In genomic region chr11:72523991-72524390, GRCh38 we compare ENCODE assay signal across 37 cellular contexts.
"Had no signal": no experiment of that assay in that cellular context is flagged by ENCODE, and none has a peak within 500 bp of the region (broad histone marks: within the 10 kb centered on the region; RNA-seq: fewer than 3 reads in every experiment).

No MANE protein-coding gene starts in this region.

- H3K4me3 Mint-ChIP-seq: activated B cell treated with CpG ODN at 0.5 μM for 24 hours; activated CD4-positive, alpha-beta memory T cell treated with anti-CD3 and anti-CD28 coated beads for 36 hours; activated CD4-positive, alpha-beta T cell treated with anti-CD3 and anti-CD28 coated beads, Interleukin-2, amount 10 ng/mL, durations not matched to agents 24 days and 14 days; activated CD8-positive, alpha-beta T cell treated with anti-CD3 and anti-CD28 coated beads for 36 hours; activated naive CD4-positive, alpha-beta T cell treated with anti-CD3 and anti-CD28 coated beads for 36 hours; activated naive CD8-positive, alpha-beta T cell treated with anti-CD3 and anti-CD28 coated beads for 36 hours; activated T-cell treated with anti-CD3 and anti-CD28 coated beads, Interleukin-2, amount 50 U/mL, for 4 hours; activated T-cell treated with anti-CD3 and anti-CD28 coated beads, Interleukin-2, amount 50 U/mL, for 72 hours; activated T-helper 1 cell treated with anti-CD3 and anti-CD28 coated beads, Interleukin-12 subunit alpha, Interleukin-12 subunit beta, Interleukin-2, Interleukin-4 antibody, amounts not matched to agents 30 ng/mL and 10 ng/mL and 1 ng/mL, durations not matched to agents 14 hours and 24 hours and 36 hours; activated T-helper 17 cell treated with anti-CD3 and anti-CD28 coated beads, Interleukin-2, amount 50 U/mL, for 72 hours; brain; central memory CD8-positive, alpha-beta T cell; T-helper 1 cell treated with Interleukin-12 subunit alpha and Interleukin-12 subunit beta and Interleukin-4 antibody, amounts not matched to agents 30 μg/mL and 1 μg/mL, for 36 hours; T-helper 2 cell treated with Interferon-gamma antibody and Interleukin-4, amounts not matched to agents 5 μg/mL and 100 μg/mL, for 36 hours had no signal

- H3K36me3 Mint-ChIP-seq: activated CD4-positive, alpha-beta memory T cell treated with anti-CD3 and anti-CD28 coated beads for 36 hours; activated naive CD4-positive, alpha-beta T cell treated with anti-CD3 and anti-CD28 coated beads, Interleukin-2, amount 50 U/mL, for 72 hours; activated naive CD8-positive, alpha-beta T cell treated with anti-CD3 and anti-CD28 coated beads for 36 hours; brain had no signal

- ATAC-seq: activated CD8-positive, alpha-beta T cell treated with anti-CD3 and anti-CD28 coated beads for 36 hours; activated naive CD4-positive, alpha-beta T cell treated with anti-CD3 and anti-CD28 coated beads, Interleukin-2, amount 50 U/mL, for 72 hours; activated T-cell treated with anti-CD3 and anti-CD28 coated beads, Interleukin-2, amount 50 U/mL, for 4 hours; activated T-cell treated with anti-CD3 and anti-CD28 coated beads, Interleukin-2, amount 50 U/mL, for 72 hours; activated T-helper 17 cell treated with anti-CD3 and anti-CD28 coated beads, Interleukin-2, amount 50 U/mL, for 72 hours had no signal

- H3K27ac ChIP-seq: adrenal gland, ascending aorta, cardiac muscle cell, VCaP had no signal

- DNase-seq: activated B cell treated with CpG ODN at 0.5 μM for 24 hours; activated CD4-positive, alpha-beta memory T cell treated with anti-CD3 and anti-CD28 coated beads for 36 hours; activated CD4-positive, alpha-beta T cell treated with anti-CD3 and anti-CD28 coated beads for 4 hours; activated CD4-positive, alpha-beta T cell treated with anti-CD3 and anti-CD28 coated beads, Interleukin-2, amount 10 ng/mL, durations not matched to agents 24 days and 14 days; activated CD4-positive, alpha-beta T cell treated with anti-CD3 and anti-CD28 coated beads, Interleukin-2, amount 50 U/mL, for 1 hour; activated CD4-positive, alpha-beta T cell treated with anti-CD3 and anti-CD28 coated beads, Interleukin-2, amount 50 U/mL, for 4 hours; activated CD4-positive, CD25-positive, alpha-beta regulatory T cell treated with anti-CD3 and anti-CD28 coated beads, Interleukin-2, amount 50 U/mL, for 72 hours; activated CD8-positive, alpha-beta memory T cell treated with anti-CD3 and anti-CD28 coated beads, Interleukin-2, amount 50 U/mL, for 4 hours; activated CD8-positive, alpha-beta T cell treated with anti-CD3 and anti-CD28 coated beads for 36 hours; activated effector memory CD4-positive, alpha-beta T cell treated with anti-CD3 and anti-CD28 coated beads, Interleukin-2, amount 50 U/mL, for 16 hours; activated gamma-delta T cell treated with Interleukin-2 at 50 U/mL for 16 hours; activated naive CD4-positive, alpha-beta T cell; activated naive CD4-positive, alpha-beta T cell treated with anti-CD3 and anti-CD28 coated beads for 36 hours; activated naive CD4-positive, alpha-beta T cell treated with anti-CD3 and anti-CD28 coated beads, Interleukin-2, amount 50 U/mL, for 16 hours; activated naive CD8-positive, alpha-beta T cell treated with anti-CD3 and anti-CD28 coated beads for 36 hours; activated T-cell treated with anti-CD3 and anti-CD28 coated beads for 4 hours; activated T-cell treated with anti-CD3 and anti-CD28 coated beads, Interleukin-2, amount 50 U/mL, for 1 hour; activated T-cell treated with anti-CD3 and anti-CD28 coated beads, Interleukin-2, amount 50 U/mL, for 4 hours; activated T-cell treated with anti-CD3 and anti-CD28 coated beads, Interleukin-2, amount 50 U/mL, for 72 hours; amygdala; anterior cingulate cortex; caudate nucleus; cerebellar nuclear complex; T-helper 1 cell; T-helper 2 cell; T-helper 9 cell had no signal

- H3K36me3 ChIP-seq: adrenal gland, ascending aorta, cardiac muscle cell had no signal

- H3K27me3 ChIP-seq: adrenal gland, ascending aorta, cardiac muscle cell had no signal

- H3K9me3 ChIP-seq: adrenal gland, ascending aorta had no signal

- H3K4me1 ChIP-seq: adrenal gland, ascending aorta had no signal

- H3K9me3 Mint-ChIP-seq: activated B cell treated with CpG ODN at 0.5 μM for 24 hours; activated CD4-positive, alpha-beta memory T cell treated with anti-CD3 and anti-CD28 coated beads for 36 hours; activated CD4-positive, alpha-beta T cell treated with anti-CD3 and anti-CD28 coated beads, Interleukin-2, amount 10 ng/mL, durations not matched to agents 24 days and 14 days; activated CD8-positive, alpha-beta T cell treated with anti-CD3 and anti-CD28 coated beads for 36 hours; activated naive CD4-positive, alpha-beta T cell treated with anti-CD3 and anti-CD28 coated beads for 36 hours; activated naive CD4-positive, alpha-beta T cell treated with anti-CD3 and anti-CD28 coated beads, Interleukin-2, amount 50 U/mL, for 72 hours; activated naive CD8-positive, alpha-beta T cell treated with anti-CD3 and anti-CD28 coated beads for 36 hours; activated T-cell treated with anti-CD3 and anti-CD28 coated beads, Interleukin-2, amount 50 U/mL, for 4 hours; activated T-cell treated with anti-CD3 and anti-CD28 coated beads, Interleukin-2, amount 50 U/mL, for 72 hours; activated T-helper 1 cell treated with anti-CD3 and anti-CD28 coated beads, Interleukin-12 subunit alpha, Interleukin-12 subunit beta, Interleukin-2, Interleukin-4 antibody, amounts not matched to agents 30 ng/mL and 10 ng/mL and 1 ng/mL, durations not matched to agents 14 hours and 24 hours and 36 hours; activated T-helper 17 cell treated with anti-CD3 and anti-CD28 coated beads, Interleukin-2, amount 50 U/mL, for 72 hours; central memory CD8-positive, alpha-beta T cell; T-helper 1 cell treated with Interleukin-12 subunit alpha and Interleukin-12 subunit beta and Interleukin-4 antibody, amounts not matched to agents 30 μg/mL and 1 μg/mL, for 36 hours; T-helper 2 cell treated with Interferon-gamma antibody and Interleukin-4, amounts not matched to agents 5 μg/mL and 100 μg/mL, for 36 hours had no signal

- H3K27ac Mint-ChIP-seq: activated B cell treated with CpG ODN at 0.5 μM for 24 hours; activated CD4-positive, alpha-beta memory T cell treated with anti-CD3 and anti-CD28 coated beads for 36 hours; activated CD4-positive, alpha-beta T cell treated with anti-CD3 and anti-CD28 coated beads, Interleukin-2, amount 10 ng/mL, durations not matched to agents 24 days and 14 days; activated CD8-positive, alpha-beta T cell treated with anti-CD3 and anti-CD28 coated beads for 36 hours; activated naive CD4-positive, alpha-beta T cell treated with anti-CD3 and anti-CD28 coated beads for 36 hours; activated naive CD4-positive, alpha-beta T cell treated with anti-CD3 and anti-CD28 coated beads, Interleukin-2, amount 50 U/mL, for 72 hours; activated naive CD8-positive, alpha-beta T cell treated with anti-CD3 and anti-CD28 coated beads for 36 hours; activated T-cell treated with anti-CD3 and anti-CD28 coated beads, Interleukin-2, amount 50 U/mL, for 72 hours; activated T-helper 1 cell treated with anti-CD3 and anti-CD28 coated beads, Interleukin-12 subunit alpha, Interleukin-12 subunit beta, Interleukin-2, Interleukin-4 antibody, amounts not matched to agents 30 ng/mL and 10 ng/mL and 1 ng/mL, durations not matched to agents 14 hours and 24 hours and 36 hours; activated T-helper 17 cell treated with anti-CD3 and anti-CD28 coated beads, Interleukin-2, amount 50 U/mL, for 72 hours; brain; T-helper 1 cell treated with Interleukin-12 subunit alpha and Interleukin-12 subunit beta and Interleukin-4 antibody, amounts not matched to agents 30 μg/mL and 1 μg/mL, for 36 hours; T-helper 2 cell treated with Interferon-gamma antibody and Interleukin-4, amounts not matched to agents 5 μg/mL and 100 μg/mL, for 36 hours had no signal

- H3K27me3 Mint-ChIP-seq: activated CD4-positive, alpha-beta memory T cell treated with anti-CD3 and anti-CD28 coated beads for 36 hours; activated naive CD8-positive, alpha-beta T cell treated with anti-CD3 and anti-CD28 coated beads for 36 hours; activated T-helper 17 cell treated with anti-CD3 and anti-CD28 coated beads, Interleukin-2, amount 50 U/mL, for 72 hours; central memory CD8-positive, alpha-beta T cell had no signal

- H3K4me3 ChIP-seq: adrenal gland, ascending aorta, cardiac muscle cell had no signal
